33 cellular contexts compared by ENCODE assay signal in genomic region chr16:51527349-51527748, GRCh38.
"Had no signal": no experiment of that assay in that cellular context is flagged by ENCODE, and none has a peak within 500 bp of the region (broad histone marks: within the 10 kb centered on the region; RNA-seq: fewer than 3 reads in every experiment).

No MANE protein-coding gene starts in this region.

- H3K36me3 ChIP-seq: adrenal gland, Peyer's patch had no signal

- H3K27me3 ChIP-seq: adrenal gland, Peyer's patch had no signal

- H3K4me2 ChIP-seq: KMS-11 had no signal

- H3K9ac ChIP-seq: KMS-11 had no signal

- DNase-seq: activated B cell treated with CpG ODN at 0.5 μM for 24 hours; activated CD4-positive, alpha-beta memory T cell treated with anti-CD3 and anti-CD28 coated beads for 36 hours; activated CD4-positive, alpha-beta T cell treated with anti-CD3 and anti-CD28 coated beads for 4 hours; activated CD4-positive, alpha-beta T cell treated with anti-CD3 and anti-CD28 coated beads, Interleukin-2, amount 50 U/mL, for 1 hour; activated CD4-positive, CD25-positive, alpha-beta regulatory T cell treated with anti-CD3 and anti-CD28 coated beads, Interleukin-2, amount 50 U/mL, for 72 hours; activated CD8-positive, alpha-beta memory T cell treated with anti-CD3 and anti-CD28 coated beads, Interleukin-2, amount 50 U/mL, for 4 hours; activated gamma-delta T cell treated with Interleukin-2 at 50 U/mL for 16 hours; activated naive CD4-positive, alpha-beta T cell treated with anti-CD3 and anti-CD28 coated beads for 36 hours; activated T-cell treated with anti-CD3 and anti-CD28 coated beads for 4 hours; activated T-cell treated with anti-CD3 and anti-CD28 coated beads, Interleukin-2, amount 50 U/mL, for 4 hours; adrenal gland; caudate nucleus; cerebellar nuclear complex; NCI-H1105; NCI-H1417 treated with DMSO at 0.1 percent for 48 hours; NCI-H187 treated with DMSO at 0.1 percent for 48 hours; NCI-H2081; NCI-H226; NCI-H446 treated with DMSO at 0.1 percent for 48 hours; NCI-H524; NCI-H69; NCI-H82; Peyer's patch; RPMI8226; SIG-M5; T-cell; T-helper 2 cell; T-helper 9 cell had no signal

- ATAC-seq: activated naive CD4-positive, alpha-beta T cell treated with anti-CD3 and anti-CD28 coated beads, Interleukin-2, amount 50 U/mL, for 72 hours; activated T-cell treated with anti-CD3 and anti-CD28 coated beads, Interleukin-2, amount 50 U/mL, for 4 hours; SK-N-SH treated with all-trans-retinoic acid at 6 μM for 48 hours; T-cell had no signal

- H3K4me1 ChIP-seq: adrenal gland, Peyer's patch had no signal

- H3K9me3 ChIP-seq: adrenal gland, Peyer's patch had no signal

- FAIRE-seq: bronchial epithelial cell had no signal

- H3K27ac ChIP-seq: adrenal gland, KMS-11, Peyer's patch, VCaP had no signal

- H3K4me3 ChIP-seq: adrenal gland, Peyer's patch had no signal
